ENCODE assay signal across 34 cellular contexts in the genomic region with DNA sequence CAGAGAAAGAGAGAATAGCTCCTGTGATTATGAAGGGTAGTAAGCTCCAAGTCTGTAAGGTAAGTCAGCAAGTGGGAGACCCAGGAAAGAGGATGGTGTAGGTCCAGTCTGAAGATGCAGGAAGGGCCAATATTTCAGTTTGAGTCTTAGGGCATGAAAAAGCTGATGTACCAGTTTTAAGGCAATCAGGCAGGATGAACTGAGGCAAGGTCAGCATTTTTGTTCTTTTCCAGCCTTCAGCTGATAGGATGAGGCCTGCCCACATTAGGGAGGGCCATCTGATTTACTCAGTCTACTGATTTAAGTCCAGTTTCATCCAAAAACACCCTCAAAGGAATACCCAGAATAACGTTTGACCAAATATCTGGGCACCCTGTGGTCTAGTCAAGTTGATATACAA.
"Had no signal": no experiment of that assay in that cellular context is flagged by ENCODE, and none has a peak within 500 bp of the region (broad histone marks: within the 10 kb centered on the region; RNA-seq: fewer than 3 reads in every experiment).

No MANE protein-coding gene starts in this region.

- DNase-seq: activated effector memory CD4-positive, alpha-beta T cell treated with anti-CD3 and anti-CD28 coated beads, Interleukin-2, amount 50 U/mL, for 16 hours; activated effector memory CD4-positive, alpha-beta T cell treated with Interleukin-2 at 50 U/mL for 16 hours; activated gamma-delta T cell; activated gamma-delta T cell treated with Interleukin-2 at 50 U/mL for 16 hours; activated naive CD4-positive, alpha-beta T cell; activated naive CD4-positive, alpha-beta T cell treated with anti-CD3 and anti-CD28 coated beads for 36 hours; activated naive CD4-positive, alpha-beta T cell treated with anti-CD3 and anti-CD28 coated beads, Interleukin-2, amount 10 ng/mL, durations not matched to agents 7 days and 5 days; activated naive CD4-positive, alpha-beta T cell treated with anti-CD3 and anti-CD28 coated beads, Interleukin-2, amount 50 U/mL, for 16 hours; activated naive CD4-positive, alpha-beta T cell treated with Interleukin-2 at 50 U/mL for 16 hours; activated naive CD8-positive, alpha-beta T cell treated with anti-CD3 and anti-CD28 coated beads for 36 hours; activated naive CD8-positive, alpha-beta T cell treated with anti-CD3 and anti-CD28 coated beads, Interleukin-2, amount 10 ng/mL, durations not matched to agents 7 days and 5 days; activated naive CD8-positive, alpha-beta T cell treated with anti-CD3 and anti-CD28 coated beads, Interleukin-2, amount 50 U/mL, for 24 hours; activated T-cell treated with anti-CD3 and anti-CD28 coated beads, Interleukin-2, amount 50 U/mL, for 1 hour; activated T-cell treated with anti-CD3 and anti-CD28 coated beads, Interleukin-2, amount 50 U/mL, for 24 hours; activated T-cell treated with anti-CD3 and anti-CD28 coated beads, Interleukin-2, amount 50 U/mL, for 4 hours; activated T-cell treated with anti-CD3 and anti-CD28 coated beads, Interleukin-2, amount 50 U/mL, for 48 hours; activated T-cell treated with anti-CD3 and anti-CD28 coated beads, Interleukin-2, amount 50 U/mL, for 72 hours; adrenal gland; amniotic stem cell; amygdala; anterior cingulate cortex; aorta; body of pancreas; brain microvascular endothelial cell; caudate nucleus; central memory CD4-positive, alpha-beta T cell; cerebellar nuclear complex had no signal

- ATAC-seq: activated naive CD4-positive, alpha-beta T cell treated with anti-CD3 and anti-CD28 coated beads, Interleukin-2, amount 50 U/mL, for 72 hours; activated naive CD8-positive, alpha-beta T cell treated with anti-CD3 and anti-CD28 coated beads, Interleukin-2, amount 50 U/mL, for 24 hours; activated T-cell treated with anti-CD3 and anti-CD28 coated beads, Interleukin-2, amount 50 U/mL, for 4 hours; activated T-cell treated with anti-CD3 and anti-CD28 coated beads, Interleukin-2, amount 50 U/mL, for 72 hours; activated T-helper 17 cell treated with anti-CD3 and anti-CD28 coated beads, Interleukin-2, amount 50 U/mL, for 72 hours; body of pancreas had no signal

- H3K36me3 ChIP-seq: adrenal gland, ascending aorta, brain microvascular endothelial cell, breast epithelium, cardiac muscle cell had no signal

- H3K27ac ChIP-seq: adrenal gland, ascending aorta, body of pancreas, brain microvascular endothelial cell, breast epithelium, cardiac muscle cell had no signal

- H3K9me3 ChIP-seq: adrenal gland, ascending aorta, body of pancreas, breast epithelium had no signal

- H3K4me1 ChIP-seq: adrenal gland, ascending aorta, body of pancreas, breast epithelium had no signal

- FAIRE-seq: astrocyte, bronchial epithelial cell had no signal

- H3K4me3 ChIP-seq: adrenal gland, ascending aorta, body of pancreas, breast epithelium, cardiac muscle cell had no signal

- H3K27me3 ChIP-seq: adrenal gland, ascending aorta, body of pancreas, brain microvascular endothelial cell, breast epithelium, cardiac muscle cell had no signal
